Comparison of ENCODE assay signal across 13 cellular contexts in the genomic region with DNA sequence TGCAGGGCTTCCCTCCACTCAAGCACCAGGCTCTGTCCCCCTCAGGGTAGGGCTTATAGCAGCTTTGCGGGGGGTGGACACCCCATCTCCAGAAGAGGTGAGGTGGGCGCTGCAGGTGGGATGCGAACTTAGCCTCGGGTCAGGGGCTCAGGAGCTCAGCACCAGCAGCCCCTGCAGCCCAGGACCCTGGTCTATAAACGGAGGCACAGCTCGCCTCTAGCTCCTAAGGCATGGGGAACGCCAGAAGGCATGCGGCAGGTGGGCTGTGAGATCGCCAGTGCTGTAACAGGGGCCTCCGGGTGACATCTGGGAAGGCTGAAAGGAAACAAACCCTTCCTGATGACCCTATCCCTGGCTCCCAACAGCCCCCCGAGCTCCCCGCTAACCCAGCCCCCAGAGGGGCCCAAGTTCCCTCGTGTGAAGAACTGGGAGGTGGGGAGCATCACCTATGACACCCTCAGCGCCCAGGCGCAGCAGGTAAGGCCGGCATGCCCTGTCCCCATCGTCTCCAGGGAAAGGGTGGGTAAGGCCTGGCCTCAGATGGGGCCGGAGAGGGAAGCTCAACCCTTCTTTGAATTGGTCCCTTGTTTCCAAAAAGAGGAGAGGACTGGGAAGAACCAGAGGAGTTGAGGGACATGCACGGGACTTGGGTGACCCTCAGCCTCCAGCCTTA. TPM values are rescaled to one million over a fixed set of nuclear protein-coding genes. Genes with fewer than 3 reads are reported as not detected.
A peak's percentile ranks its signal among the peaks of the same experiment; 100 is the strongest.
DNase-seq lines count a peak whose midpoint lies in the region; ATAC-seq and TF ChIP-seq lines count a peak whose summit lies in the region.
"Had no signal": no experiment of that assay in that cellular context is flagged by ENCODE, and none has a peak within 500 bp of the region (broad histone marks: within the 10 kb centered on the region; RNA-seq: fewer than 3 reads in every experiment).

No MANE protein-coding gene starts in this region.

- POLR2A ChIA-PET in activated naive CD8-positive, alpha-beta T cell treated with anti-CD3 and anti-CD28 coated beads, Interleukin-2, amount 10 ng/mL, durations not matched to agents 7 days and 5 days (lab: Charles Lee), result interaction anchor here (0.7 to 4.2 kb wide), 6 partner anchors 12 to 232 kb away, joined by 3 to 30 read pairs (median 3); a partner anchor contains a TSS

- ATAC-seq in activated naive CD8-positive, alpha-beta T cell treated with anti-CD3 and anti-CD28 coated beads, Interleukin-2, amount 10 ng/mL, durations not matched to agents 7 days and 5 days (ENCODE audit: low read depth), result no peak
- ATAC-seq in natural killer cell treated with Interleukin-12 subunit alpha and Interleukin-12 subunit beta and Interleukin-15 and Interleukin-18, amount 100 ng/mL, for 72 hours, result no peak
- no peak for ATAC-seq in HG03159 (IDR thresholded peaks at IDR 0.05; ENCODE audit: unreplicated experiment)

- peak overlapping the region in 10 of 11 experiments; percentile 55 to 83 (median 78); a peak in 19 of 22 replicates for H3K27ac ChIP-seq in BLaER1 treated with 17β-estradiol and CSF1 and Interleukin-3, amounts not matched to agents 10 nM and 100 nM
- peak overlapping the region; percentile 23 for H3K27ac ChIP-seq in mesodermal cell (ENCODE audit: low read depth, low read length, severe bottlenecking)
- H3K27ac ChIP-seq: 22Rv1 had no signal

- peaks cover 13% of the 10 kb centered on the region for H3K4me1 Mint-ChIP-seq in activated naive CD8-positive, alpha-beta T cell treated with anti-CD3 and anti-CD28 coated beads, Interleukin-2, amount 10 ng/mL, durations not matched to agents 7 days and 5 days
- H3K4me1 Mint-ChIP-seq in natural killer cell treated with Interleukin-12 subunit alpha and Interleukin-12 subunit beta and Interleukin-15 and Interleukin-18, amount 100 ng/mL, for 72 hours (ENCODE audit: low read depth in 2 of 2), result peaks cover 5 to 23% of the 10 kb centered on the region in 2 donors

- no peaks in the 10 kb centered on the region for H3K27me3 ChIP-seq in BLaER1 treated with 17β-estradiol and CSF1 and Interleukin-3, amounts not matched to agents 10 nM and 100 nM

- peaks cover 1% of the 10 kb centered on the region for H3K36me3 Mint-ChIP-seq in activated naive CD8-positive, alpha-beta T cell treated with anti-CD3 and anti-CD28 coated beads, Interleukin-2, amount 10 ng/mL, durations not matched to agents 7 days and 5 days
- no peaks in the 10 kb centered on the region for H3K36me3 Mint-ChIP-seq in natural killer cell treated with Interleukin-12 subunit alpha and Interleukin-12 subunit beta and Interleukin-15 and Interleukin-18, amount 100 ng/mL, for 72 hours

- H3K9me3 Mint-ChIP-seq in activated naive CD8-positive, alpha-beta T cell treated with anti-CD3 and anti-CD28 coated beads, Interleukin-2, amount 10 ng/mL, durations not matched to agents 7 days and 5 days, result peaks cover 9% of the 10 kb centered on the region
- H3K9me3 Mint-ChIP-seq in natural killer cell treated with Interleukin-12 subunit alpha and Interleukin-12 subunit beta and Interleukin-15 and Interleukin-18, amount 100 ng/mL, for 72 hours, result no peaks in the 10 kb centered on the region

- peak overlapping the region; percentile 58 for H3K27ac Mint-ChIP-seq in activated naive CD8-positive, alpha-beta T cell treated with anti-CD3 and anti-CD28 coated beads, Interleukin-2, amount 10 ng/mL, durations not matched to agents 7 days and 5 days
- H3K27ac Mint-ChIP-seq in natural killer cell treated with Interleukin-12 subunit alpha and Interleukin-12 subunit beta and Interleukin-15 and Interleukin-18, amount 100 ng/mL, for 72 hours, result no peak overlapping the region

- WGBS in mesodermal cell (ENCODE audit: insufficient coverage in 2 of 2), 2 experiments, result 83 to 85% methylated on average over 14 to 17 of the region's 19 CpGs

- peak overlapping the region; percentile 82 to 97 (median 86) for H3K4me2 ChIP-seq in BLaER1 treated with 17β-estradiol and CSF1 and Interleukin-3, amounts not matched to agents 10 nM and 100 nM

- H3K27me3 Mint-ChIP-seq in activated naive CD8-positive, alpha-beta T cell treated with anti-CD3 and anti-CD28 coated beads, Interleukin-2, amount 10 ng/mL, durations not matched to agents 7 days and 5 days, result peaks cover 2% of the 10 kb centered on the region
- peaks cover 0 to 3% of the 10 kb centered on the region in 2 donors for H3K27me3 Mint-ChIP-seq in natural killer cell treated with Interleukin-12 subunit alpha and Interleukin-12 subunit beta and Interleukin-15 and Interleukin-18, amount 100 ng/mL, for 72 hours

- peak overlapping the region; percentile 57 for H3K4me3 Mint-ChIP-seq in activated naive CD8-positive, alpha-beta T cell treated with anti-CD3 and anti-CD28 coated beads, Interleukin-2, amount 10 ng/mL, durations not matched to agents 7 days and 5 days
- no peak overlapping the region for H3K4me3 Mint-ChIP-seq in natural killer cell treated with Interleukin-12 subunit alpha and Interleukin-12 subunit beta and Interleukin-15 and Interleukin-18, amount 100 ng/mL, for 72 hours

- peaks cover 45 to 59% (median 49%) of the 10 kb centered on the region in 10 experiments for H3K4me1 ChIP-seq in BLaER1 treated with 17β-estradiol and CSF1 and Interleukin-3, amounts not matched to agents 10 nM and 100 nM
- peaks cover 16% of the 10 kb centered on the region for H3K4me1 ChIP-seq in mesodermal cell (ENCODE audit: control insufficient read depth, insufficient read depth, low read length, poor library complexity, severe bottlenecking)

- peaks cover 0 to 11% (median 0%) of the 10 kb centered on the region in 11 experiments; a peak in 2 of 22 replicates for H3K36me3 ChIP-seq in BLaER1 treated with 17β-estradiol and CSF1 and Interleukin-3, amounts not matched to agents 10 nM and 100 nM
- H3K36me3 ChIP-seq in mesodermal cell (ENCODE audit: control insufficient read depth, insufficient read depth, low read length), result no peaks in the 10 kb centered on the region

- H3K9ac ChIP-seq in BLaER1 treated with 17β-estradiol and CSF1 and Interleukin-3, amounts not matched to agents 10 nM and 100 nM, result peak overlapping the region in 10 of 11 experiments; percentile 54 to 77 (median 71); a peak in 17 of 22 replicates

- H3K4me3 ChIP-seq in BLaER1 treated with 17β-estradiol and CSF1 and Interleukin-3, amounts not matched to agents 10 nM and 100 nM, result peak overlapping the region in 8 of 10 experiments; percentile 19 to 62 (median 38); a peak in 15 of 20 replicates
- H3K4me3 ChIP-seq in mesodermal cell (ENCODE audit: extremely low read depth, insufficient read depth, low read length, poor library complexity, severe bottlenecking), result peak overlapping the region; percentile 11

- H4K20me1 ChIP-seq in BLaER1 treated with 17β-estradiol and CSF1 and Interleukin-3, amounts not matched to agents 10 nM and 100 nM, result no peaks in the 10 kb centered on the region

- H3K9me3 ChIP-seq in BLaER1 treated with 17β-estradiol and CSF1 and Interleukin-3, amounts not matched to agents 10 nM and 100 nM (replicated peaks in 1 of 11), result peaks cover 16 to 20% (median 18%) of the 10 kb centered on the region in 11 experiments
- peaks cover 7% of the 10 kb centered on the region for H3K9me3 ChIP-seq in mesodermal cell (ENCODE audit: control insufficient read depth, low read length)

- DNase-seq in DMS 273 (lab: John Stamatoyannopoulos, UW; ENCODE audit: unreplicated experiment) (peak; percentile 75), DMS 273 treated with DMSO at 0.1 percent for 48 hours (lab: John Stamatoyannopoulos, UW) (no peak), GM10266 (ENCODE audit: extremely low spot score) (no peak)
- no peak for DNase-seq in activated naive CD8-positive, alpha-beta T cell treated with anti-CD3 and anti-CD28 coated beads, Interleukin-2, amount 10 ng/mL, durations not matched to agents 7 days and 5 days
- DNase-seq in natural killer cell treated with Interleukin-12 subunit alpha and Interleukin-12 subunit beta and Interleukin-15 and Interleukin-18, amount 100 ng/mL, for 72 hours (ENCODE audit: low spot score), result no peak
- DNase-seq: activated gamma-delta T cell treated with Interleukin-2 at 50 U/mL for 16 hours; NCI-H2029; NCI-H69; stimulated activated CD8-positive, alpha-beta memory T cell treated with anti-CD3 and anti-CD28 coated beads, Interleukin-4, amount 100 ng/mL, for 48 hours had no signal

- no peak for TF ChIP-seq CTCF in GM10266 (IDR thresholded peaks at IDR 0.05; ENCODE audit: control insufficient read depth, insufficient read depth, low read depth, missing control alignments)

RNA-seq across cellular contexts. Expression of a gene that starts 4.2 kb away (rescaled TPM):
- total RNA-seq in activated naive CD8-positive, alpha-beta T cell treated with anti-CD3 and anti-CD28 coated beads, Interleukin-2, amount 10 ng/mL, durations not matched to agents 7 days and 5 days, result 10 to 100 TPM; 12.5 to 15.8 TPM
- polyA plus RNA-seq in mesodermal cell (2013, experiment 1 of 2), result 27.8 TPM
- polyA plus RNA-seq in mesodermal cell (2013, experiment 2 of 2), result 18.2 TPM
- 1 to 10 TPM; 1.2 to 8.0 TPM for total RNA-seq in natural killer cell treated with Interleukin-12 subunit alpha and Interleukin-12 subunit beta and Interleukin-15 and Interleukin-18, amount 100 ng/mL, for 72 hours

RNA-seq across cellular contexts. Expression of a gene that starts 16.9 kb away (rescaled TPM):
- under 1 TPM; 0.50 to 0.54 TPM for total RNA-seq in activated naive CD8-positive, alpha-beta T cell treated with anti-CD3 and anti-CD28 coated beads, Interleukin-2, amount 10 ng/mL, durations not matched to agents 7 days and 5 days
- 10.4 TPM for polyA plus RNA-seq in mesodermal cell (2013, experiment 1 of 2)
- 8.6 TPM for polyA plus RNA-seq in mesodermal cell (2013, experiment 2 of 2)
- under 1 TPM in 1 of 2 donors, not detected in 1; 0.22 TPM for total RNA-seq in natural killer cell treated with Interleukin-12 subunit alpha and Interleukin-12 subunit beta and Interleukin-15 and Interleukin-18, amount 100 ng/mL, for 72 hours

RNA-seq across cellular contexts. Expression of a gene that starts 29.3 kb away (rescaled TPM):
- 10 to 100 TPM; 11.1 to 11.6 TPM for total RNA-seq in activated naive CD8-positive, alpha-beta T cell treated with anti-CD3 and anti-CD28 coated beads, Interleukin-2, amount 10 ng/mL, durations not matched to agents 7 days and 5 days
- polyA plus RNA-seq in mesodermal cell (2013, experiment 1 of 2), result 2.4 TPM
- 1.8 TPM for polyA plus RNA-seq in mesodermal cell (2013, experiment 2 of 2)
- total RNA-seq in natural killer cell treated with Interleukin-12 subunit alpha and Interleukin-12 subunit beta and Interleukin-15 and Interleukin-18, amount 100 ng/mL, for 72 hours, result 1 to 10 TPM; 2.5 to 2.7 TPM

RNA-seq across cellular contexts. Expression of a gene that starts 33.3 kb away (rescaled TPM):
- total RNA-seq in activated naive CD8-positive, alpha-beta T cell treated with anti-CD3 and anti-CD28 coated beads, Interleukin-2, amount 10 ng/mL, durations not matched to agents 7 days and 5 days, result 10 to 100 TPM; 48.1 to 48.3 TPM
- polyA plus RNA-seq in mesodermal cell (2013, experiment 1 of 2), result 26.9 TPM
- polyA plus RNA-seq in mesodermal cell (2013, experiment 2 of 2), result 23.8 TPM
- total RNA-seq in natural killer cell treated with Interleukin-12 subunit alpha and Interleukin-12 subunit beta and Interleukin-15 and Interleukin-18, amount 100 ng/mL, for 72 hours, result 10 to 100 TPM; 43.1 to 82.8 TPM

RNA-seq across cellular contexts. Expression of a gene that starts 53.4 kb away (rescaled TPM):
- total RNA-seq in activated naive CD8-positive, alpha-beta T cell treated with anti-CD3 and anti-CD28 coated beads, Interleukin-2, amount 10 ng/mL, durations not matched to agents 7 days and 5 days, result 1 to 10 TPM; 4.7 to 6.0 TPM
- 4.0 TPM for polyA plus RNA-seq in mesodermal cell (2013, experiment 1 of 2)
- polyA plus RNA-seq in mesodermal cell (2013, experiment 2 of 2), result 2.7 TPM
- 1 to 10 TPM; 2.8 to 4.7 TPM for total RNA-seq in natural killer cell treated with Interleukin-12 subunit alpha and Interleukin-12 subunit beta and Interleukin-15 and Interleukin-18, amount 100 ng/mL, for 72 hours
